Comparison of ENCODE assay signal across 8 cellular contexts in the genomic region with DNA sequence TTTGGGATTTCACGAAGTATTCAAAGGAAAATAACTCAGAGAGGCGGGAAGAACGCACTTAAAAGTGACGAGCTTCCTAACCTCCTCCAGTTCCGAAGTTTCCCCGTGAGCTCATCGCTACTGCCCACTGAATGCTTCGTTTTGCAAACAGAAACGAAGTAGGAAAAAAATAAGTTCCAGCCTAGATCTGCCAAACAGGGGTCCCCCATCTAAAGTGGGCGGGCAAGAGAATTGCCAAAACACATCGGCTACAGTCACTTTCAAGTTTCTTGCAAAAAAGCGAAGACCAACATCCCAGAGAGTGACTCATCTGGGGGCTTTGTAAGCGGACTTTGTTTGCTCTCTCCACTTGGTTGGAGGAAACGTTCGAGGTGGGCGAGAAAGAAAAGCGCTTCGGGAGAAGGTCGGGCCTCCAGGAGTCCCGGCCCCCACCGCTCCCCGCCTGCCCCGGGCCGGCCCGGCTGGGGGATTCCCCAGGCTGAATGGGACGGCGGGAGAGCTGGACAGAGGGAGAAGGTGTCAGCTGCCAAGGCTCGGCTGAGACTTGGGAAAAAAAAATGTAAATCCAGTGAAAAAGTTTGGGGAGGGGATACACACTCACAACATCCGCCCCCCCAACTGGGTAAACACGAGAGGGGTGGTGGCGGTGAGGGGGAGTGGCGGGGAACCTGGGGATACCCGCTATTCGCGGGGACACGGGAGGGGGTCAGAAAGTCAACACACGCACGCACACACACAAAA. TPM values are rescaled to one million over a fixed set of nuclear protein-coding genes. Genes with fewer than 3 reads are reported as not detected.
DNase-seq lines count a peak whose midpoint lies in the region; ATAC-seq and TF ChIP-seq lines count a peak whose summit lies in the region.

No MANE protein-coding gene starts in this region.

- H3K4me1 ChIP-seq in SK-N-SH (ENCODE audit: control insufficient read depth in 1 of 2, insufficient read depth in 2 of 2, low read depth in 1 of 2, low read length in 1 of 2), result peaks cover 20 to 49% of the 10 kb centered on the region in 2 experiments
- peaks cover 49% of the 10 kb centered on the region for H3K4me1 ChIP-seq in rectal smooth muscle tissue (ENCODE audit: control insufficient read depth, insufficient read depth, low read length)

- 1% methylated on average over 38 of the region's 38 CpGs for WGBS in SK-N-SH (ENCODE audit: low lambda C conversion rate)

- CTCF ChIA-PET in SK-N-SH (lab: Yijun Ruan, JAX), result interaction anchor here (0.7 to 3.6 kb wide), 23 partner anchors 7 to 351 kb away, joined by 3 to 29 read pairs (median 5); partner anchors contain the start of gene CUEDC1

- H3K79me2 ChIP-seq in SK-N-SH (ENCODE audit: insufficient read depth), result peaks cover 57% of the 10 kb centered on the region

- peaks cover 40% of the 10 kb centered on the region for H4K20me1 ChIP-seq in SK-N-SH (ENCODE audit: insufficient read depth)

- no peaks in the 10 kb centered on the region for H3K27me3 ChIP-seq in SK-N-SH (ENCODE audit: insufficient read depth)
- H3K27me3 ChIP-seq in rectal smooth muscle tissue (ENCODE audit: control insufficient read depth, insufficient read depth, low read length), result no peaks in the 10 kb centered on the region

- H3K27ac ChIP-seq in SK-N-SH (ENCODE audit: low read depth in 2 of 2, low read length in 1 of 2) (peak overlapping the region; percentile 96 to 100), rectal smooth muscle tissue (ENCODE audit: low read depth, low read length) (peak overlapping the region; percentile 98)

- peaks cover 58% of the 10 kb centered on the region for H3F3A ChIP-seq in SK-N-SH (replicated peaks; ENCODE audit: insufficient read depth)

- no peaks in the 10 kb centered on the region for H3K9me2 ChIP-seq in SK-N-SH

- H3K36me3 ChIP-seq in SK-N-SH (replicated peaks in 1 of 2; ENCODE audit: control insufficient read depth in 1 of 2, insufficient read depth in 2 of 2, low read length in 1 of 2) (peaks cover 21 to 40% of the 10 kb centered on the region in 2 experiments), rectal smooth muscle tissue (ENCODE audit: control insufficient read depth, insufficient read depth, low read length) (no peaks in the 10 kb centered on the region)

- H3K9ac ChIP-seq in SK-N-SH (peak overlapping the region; percentile 98), rectal smooth muscle tissue (ENCODE audit: low read length) (peak overlapping the region; percentile 50)

- 0 out of 4 replicates have a peak, but pooled peaks of 1 of the 2 experiments have one; percentile 27 for TF ChIP-seq EP300 in SK-N-SH (IDR thresholded peaks at IDR 0.05; ENCODE audit: borderline replicate concordance in 1 of 2, low read depth in 1 of 2, low read length in 1 of 2)

- DNase-seq in GM10266 (ENCODE audit: extremely low spot score) (peak; percentile 58), SK-N-SH (no peak), anterior cingulate cortex (lab: John Stamatoyannopoulos, UW) (peak in 36 of 58 donors; percentile 13 to 76 (median 50)), hepatic stellate cell (ENCODE audit: low spot score) (peak; percentile 49), LoVo (ENCODE audit: low spot score) (no peak), RPMI8226 (no peak)

- ATAC-seq in HG03025 (IDR thresholded peaks at IDR 0.05; ENCODE audit: low FRiP score, unreplicated experiment), result peak; percentile 7

- H3K9me3 ChIP-seq in SK-N-SH, result no peaks in the 10 kb centered on the region

- peak overlapping the region; percentile 91 for H3K4me2 ChIP-seq in SK-N-SH

- no peak overlapping the region for H2AFZ ChIP-seq in SK-N-SH (ENCODE audit: low read depth)

- TF ChIP-seq CTCF in GM10266 (IDR thresholded peaks at IDR 0.05; ENCODE audit: control insufficient read depth, insufficient read depth, low read depth, missing control alignments) (no peak), SK-N-SH (IDR thresholded peaks at IDR 0.05) (no peak)

- no peak for TF ChIP-seq RAD21 in SK-N-SH (IDR thresholded peaks at IDR 0.05; ENCODE audit: low read length)

- H3K4me3 ChIP-seq in SK-N-SH (ENCODE audit: low read depth in 2 of 2, low read length in 1 of 2) (peak overlapping the region; percentile 78 to 98), rectal smooth muscle tissue (ENCODE audit: low read length) (peak overlapping the region; percentile 69)

- POLR2A ChIA-PET in SK-N-SH (lab: Yijun Ruan, JAX), result interaction anchor here (0.7 to 1.4 kb wide), 3 partner anchors 47 to 137 kb away, joined by 3 to 5 read pairs (median 3); partner anchors contain the start of gene MRPS23

TF ChIP-seq in SK-N-SH, 30 proteins besides CTCF, POLR2A, EP300 and RAD21:
- TF ChIP-seq FOXM1 (IDR thresholded peaks at IDR 0.05; ENCODE audit: low read depth) (peak; percentile 49; the same call in 1 of the 2 replicates), SIN3A (IDR thresholded peaks at IDR 0.05; ENCODE audit: borderline replicate concordance, low read depth, low read length) (peak; percentile 59; the same call in 1 of the 2 replicates), MXI1 (IDR thresholded peaks at IDR 0.05; ENCODE audit: low read depth, low read length) (peak; percentile 22; the same call in 1 of the 2 replicates), TCF12 (IDR thresholded peaks at IDR 0.05) (0 out of 2 replicates have a peak, but pooled peaks have one; percentile 28), CHD2 (IDR thresholded peaks at IDR 0.05; ENCODE audit: low read length, partially characterized antibody) (no peak), JUND (IDR thresholded peaks at IDR 0.05) (peak; percentile 75), USF2 (IDR thresholded peaks at IDR 0.05; ENCODE audit: borderline replicate concordance, low read depth, low read length) (no peak), FOSL2 (IDR thresholded peaks at IDR 0.05; ENCODE audit: borderline replicate concordance, low read depth) (peak; percentile 73), SMC3 (IDR thresholded peaks at IDR 0.05; ENCODE audit: low read depth, low read length) (peak; percentile 12; the same call in 1 of the 2 replicates), NFIC (IDR thresholded peaks at IDR 0.05; ENCODE audit: borderline replicate concordance) (peak; percentile 2; the same call in 1 of the 2 replicates), POLR2AphosphoS5 (IDR thresholded peaks at IDR 0.05; ENCODE audit: low read depth, low read length) (no peak), TEAD4 (IDR thresholded peaks at IDR 0.05; ENCODE audit: borderline replicate concordance, insufficient read depth) (no peak), TAF1 (IDR thresholded peaks at IDR 0.05; ENCODE audit: borderline replicate concordance, low read depth, low read length) (peak; percentile 51; the same call in 1 of the 2 replicates), GABPA (IDR thresholded peaks at IDR 0.05; ENCODE audit: low read depth) (peak; percentile 21; the same call in 1 of the 2 replicates)
- TF ChIP-seq, protein P1, sequence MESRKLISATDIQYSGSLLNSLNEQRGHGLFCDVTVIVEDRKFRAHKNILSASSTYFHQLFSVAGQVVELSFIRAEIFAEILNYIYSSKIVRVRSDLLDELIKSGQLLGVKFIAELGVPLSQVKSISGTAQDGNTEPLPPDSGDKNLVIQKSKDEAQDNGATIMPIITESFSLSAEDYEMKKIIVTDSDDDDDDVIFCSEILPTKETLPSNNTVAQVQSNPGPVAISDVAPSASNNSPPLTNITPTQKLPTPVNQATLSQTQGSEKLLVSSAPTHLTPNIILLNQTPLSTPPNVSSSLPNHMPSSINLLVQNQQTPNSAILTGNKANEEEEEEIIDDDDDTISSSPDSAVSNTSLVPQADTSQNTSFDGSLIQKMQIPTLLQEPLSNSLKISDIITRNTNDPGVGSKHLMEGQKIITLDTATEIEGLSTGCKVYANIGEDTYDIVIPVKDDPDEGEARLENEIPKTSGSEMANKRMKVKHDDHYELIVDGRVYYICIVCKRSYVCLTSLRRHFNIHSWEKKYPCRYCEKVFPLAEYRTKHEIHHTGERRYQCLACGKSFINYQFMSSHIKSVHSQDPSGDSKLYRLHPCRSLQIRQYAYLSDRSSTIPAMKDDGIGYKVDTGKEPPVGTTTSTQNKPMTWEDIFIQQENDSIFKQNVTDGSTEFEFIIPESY (IDR thresholded peaks at IDR 0.05; ENCODE audit: borderline replicate concordance, low read depth), result 0 out of 2 replicates have a peak, but pooled peaks have one; percentile 21
- TF ChIP-seq, protein P2, sequence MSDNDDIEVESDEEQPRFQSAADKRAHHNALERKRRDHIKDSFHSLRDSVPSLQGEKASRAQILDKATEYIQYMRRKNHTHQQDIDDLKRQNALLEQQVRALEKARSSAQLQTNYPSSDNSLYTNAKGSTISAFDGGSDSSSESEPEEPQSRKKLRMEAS (IDR thresholded peaks at IDR 0.05; ENCODE audit: low read depth), result peak; percentile 38; the same call in 1 of the 2 replicates
- TF ChIP-seq, protein P3, sequence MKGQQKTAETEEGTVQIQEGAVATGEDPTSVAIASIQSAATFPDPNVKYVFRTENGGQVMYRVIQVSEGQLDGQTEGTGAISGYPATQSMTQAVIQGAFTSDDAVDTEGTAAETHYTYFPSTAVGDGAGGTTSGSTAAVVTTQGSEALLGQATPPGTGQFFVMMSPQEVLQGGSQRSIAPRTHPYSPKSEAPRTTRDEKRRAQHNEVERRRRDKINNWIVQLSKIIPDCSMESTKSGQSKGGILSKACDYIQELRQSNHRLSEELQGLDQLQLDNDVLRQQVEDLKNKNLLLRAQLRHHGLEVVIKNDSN (IDR thresholded peaks at IDR 0.05; ENCODE audit: borderline replicate concordance, low read depth), result no peak

RNA-seq across cellular contexts. Expression of gene VEZF1, which starts 1.0 kb away (rescaled TPM):
- 35.1 and 43.0 TPM in 2 replicates for polyA plus RNA-seq in SK-N-SH (2012; rRNA removed)
- polyA plus RNA-seq in SK-N-SH (2012; cell fraction: cytosol; rRNA removed), result 42.9 and 43.3 TPM in 2 replicates
- 27.8 and 49.4 TPM in 2 replicates for polyA plus RNA-seq in SK-N-SH (2012; cell fraction: nucleus; rRNA removed)

RNA-seq across cellular contexts. Expression of gene SRSF1, which starts 20.0 kb away (rescaled TPM):
- polyA plus RNA-seq in SK-N-SH (2012; rRNA removed), result 248 and 291 TPM in 2 replicates
- polyA plus RNA-seq in SK-N-SH (2012; cell fraction: cytosol; rRNA removed), result 162 and 163 TPM in 2 replicates
- polyA plus RNA-seq in SK-N-SH (2012; cell fraction: nucleus; rRNA removed), result 1,134 and 1,547 TPM in 2 replicates

RNA-seq across cellular contexts. Expression of gene CUEDC1, which starts 31.8 kb away (rescaled TPM):
- 50.3 and 58.9 TPM in 2 replicates for polyA plus RNA-seq in SK-N-SH (2012; rRNA removed)
- 25.4 and 31.6 TPM in 2 replicates for polyA plus RNA-seq in SK-N-SH (2012; cell fraction: cytosol; rRNA removed)
- 207 and 306 TPM in 2 replicates for polyA plus RNA-seq in SK-N-SH (2012; cell fraction: nucleus; rRNA removed)

Comparison
In these comparisons a context has a peak if more than half of its experiments do, and no peak if none do; other contexts are left out.
1. DNase-seq: peak in GM10266 (single experiment), anterior cingulate cortex (36 of 58) and hepatic stellate cell (single experiment); none in SK-N-SH (single experiment), LoVo (single experiment) and RPMI8226 (single experiment).